In the genomic region with DNA sequence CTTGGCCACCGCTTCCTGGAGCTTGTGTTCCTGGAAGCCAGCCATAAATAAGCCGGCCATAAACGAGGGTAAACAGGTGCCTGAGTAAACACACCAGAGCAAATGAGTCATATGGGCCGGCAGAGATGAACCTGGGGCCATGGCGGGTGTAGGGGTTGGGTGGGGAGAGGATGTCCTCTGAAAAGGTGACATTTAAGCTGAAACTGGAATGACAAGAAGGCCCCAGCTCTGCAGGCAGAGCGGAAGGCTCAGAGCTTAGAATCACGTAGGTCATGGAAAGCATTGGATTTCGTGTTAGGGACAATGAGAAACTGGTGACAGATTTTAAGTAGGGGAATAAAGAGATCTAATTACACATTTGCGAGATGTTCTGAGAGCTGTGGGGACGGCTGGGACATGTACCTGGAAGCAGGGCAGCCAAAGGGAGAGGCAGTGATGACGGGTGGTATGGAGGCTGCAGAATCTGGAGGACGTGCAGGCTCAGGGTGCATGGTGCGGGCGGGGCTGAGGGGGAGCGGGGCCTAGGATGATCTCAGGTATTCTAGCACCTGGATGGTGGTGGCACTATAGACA, we compare ENCODE assay signal across 11 cellular contexts. TPM values are rescaled to one million over a fixed set of nuclear protein-coding genes. Genes with fewer than 3 reads are reported as not detected.
A peak's percentile ranks its signal among the peaks of the same experiment; 100 is the strongest.
DNase-seq lines count a peak whose midpoint lies in the region; ATAC-seq and TF ChIP-seq lines count a peak whose summit lies in the region.
"Had no signal": no experiment of that assay in that cellular context is flagged by ENCODE, and none has a peak within 500 bp of the region (broad histone marks: within the 10 kb centered on the region; RNA-seq: fewer than 3 reads in every experiment).

No MANE protein-coding gene starts in this region.

- no peaks in the 10 kb centered on the region for H3K27me3 ChIP-seq in effector memory CD4-positive, alpha-beta T cell (replicated peaks; ENCODE audit: control insufficient read depth, insufficient read depth, low read length, poor library complexity, severe bottlenecking)

- H3K4me3 ChIP-seq in astrocyte of the spinal cord (ENCODE audit: low read depth, low read length): no peak overlapping the region
- no peak overlapping the region for H3K4me3 ChIP-seq in mucosa of descending colon
- H3K4me3 ChIP-seq in effector memory CD4-positive, alpha-beta T cell (ENCODE audit: insufficient read depth, low read depth, low read length, poor library complexity, severe bottlenecking): no peak overlapping the region

- TF ChIP-seq CTCF in astrocyte of the spinal cord (IDR thresholded peaks at IDR 0.05; ENCODE audit: low read depth, low read length) (no peak), mucosa of descending colon (IDR thresholded peaks at IDR 0.05) (no peak)

- intact Hi-C loops in mucosa of descending colon (cut with DNase I, micrococcal nuclease): no loop called here
- intact Hi-C loops in left cardiac atrium (cut with DNase I): no loop called here

- peaks cover 19% of the 10 kb centered on the region for H3K4me1 ChIP-seq in mucosa of descending colon (ENCODE audit: low read depth)
- H3K4me1 ChIP-seq in effector memory CD4-positive, alpha-beta T cell (ENCODE audit: control insufficient read depth, insufficient read depth, low read length, poor library complexity, severe bottlenecking): no peaks in the 10 kb centered on the region

- ATAC-seq in mucosa of descending colon: peak; percentile 94
- no peak for ATAC-seq in left cardiac atrium

- DNase-seq in COLO668 (lab: John Stamatoyannopoulos, UW; ENCODE audit: unreplicated experiment): peak; percentile 82
- peak; percentile 68 for DNase-seq in LHCN-M2 (ENCODE audit: low read depth)
- DNase-seq in astrocyte of the spinal cord (ENCODE audit: low read depth, low spot score): peak; percentile 13
- peak; percentile 80 to 92 (median 83) for DNase-seq in mucosa of descending colon
- DNase-seq in effector memory CD4-positive, alpha-beta T cell: no peak
- no peak for DNase-seq in NCI-H187 treated with DMSO at 0.1 percent for 48 hours (lab: John Stamatoyannopoulos, UW)
- no peak for DNase-seq in left cardiac atrium
- DNase-seq in activated T-cell treated with anti-CD3 and anti-CD28 coated beads, Interleukin-2, amount 50 U/mL, for 1 hour: no peak
- DNase-seq: central memory CD4-positive, alpha-beta T cell; Karpas-422; T1000 had no signal

- in situ Hi-C loops in astrocyte of the spinal cord (cut with HindIII; ENCODE audit: low sequenced_read_pairs): no loop called here

- H3K36me3 ChIP-seq in mucosa of descending colon (ENCODE audit: low read depth): no peaks in the 10 kb centered on the region
- H3K36me3 ChIP-seq in effector memory CD4-positive, alpha-beta T cell (ENCODE audit: control insufficient read depth, insufficient read depth, low read length): peaks cover 11% of the 10 kb centered on the region

- no peak overlapping the region for H3K27ac ChIP-seq in effector memory CD4-positive, alpha-beta T cell (ENCODE audit: insufficient read depth, low read length, poor library complexity, severe bottlenecking)

- H3K9me3 ChIP-seq in mucosa of descending colon: no peaks in the 10 kb centered on the region
- H3K9me3 ChIP-seq in effector memory CD4-positive, alpha-beta T cell (ENCODE audit: control insufficient read depth, low read length): no peaks in the 10 kb centered on the region

RNA-seq across cellular contexts. Expression of gene DNASE1, which starts 8.1 kb away (rescaled TPM):
- total RNA-seq in LHCN-M2 (2014; rRNA removed): 7.3 and 10.6 TPM in 2 replicates
- polyA plus RNA-seq in LHCN-M2 (2012): 7.0 TPM
- total RNA-seq in mucosa of descending colon: 10 to 100 TPM; 24.4 to 36.0 (median 27.0) TPM
- 1 to 10 TPM; 3.0 to 5.8 TPM for total RNA-seq in left cardiac atrium

RNA-seq across cellular contexts. Expression of gene SLX4, which starts 35.0 kb away (rescaled TPM):
- total RNA-seq in LHCN-M2 (2014; rRNA removed) (6.8 and 7.0 TPM in 2 replicates), mucosa of descending colon (1 to 10 TPM; 3.6 to 6.7 (median 5.0) TPM), left cardiac atrium (1 to 10 TPM; 2.5 to 2.8 TPM)
- polyA plus RNA-seq in LHCN-M2 (2012): 3.5 TPM

Comparison
In these comparisons a context has a peak if more than half of its experiments do, and no peak if none do; other contexts are left out.
1. DNase-seq: peak in COLO668 (single experiment), LHCN-M2 (single experiment), astrocyte of the spinal cord (single experiment) and mucosa of descending colon (3 of 3); none in effector memory CD4-positive, alpha-beta T cell (0 of 3), NCI-H187 treated with DMSO at 0.1 percent for 48 hours (single experiment), left cardiac atrium (single experiment) and activated T-cell treated with anti-CD3 and anti-CD28 coated beads, Interleukin-2, amount 50 U/mL, for 1 hour (single experiment).